19 cellular contexts compared by ENCODE assay signal in genomic region chr6:72999995-73000394, GRCh38.
"Had no signal": no experiment of that assay in that cellular context is flagged by ENCODE, and none has a peak within 500 bp of the region (broad histone marks: within the 10 kb centered on the region; RNA-seq: fewer than 3 reads in every experiment).

No MANE protein-coding gene starts in this region.

- H3K4me3 ChIP-seq: colonic mucosa, gastrocnemius medialis, heart left ventricle, ovary, transverse colon, vagina had no signal

- H3K27me3 ChIP-seq: brain microvascular endothelial cell, colonic mucosa, gastrocnemius medialis, heart left ventricle, ovary, transverse colon, vagina had no signal

- H3K36me3 ChIP-seq: brain microvascular endothelial cell, colonic mucosa, heart left ventricle, ovary, transverse colon, vagina had no signal

- ATAC-seq: activated CD4-positive, CD25-positive, alpha-beta regulatory T cell treated with anti-CD3 and anti-CD28 coated beads, Interleukin-2, amount 50 U/mL, for 24 hours; activated naive CD8-positive, alpha-beta T cell treated with anti-CD3 and anti-CD28 coated beads, Interleukin-2, amount 50 U/mL, for 24 hours; activated T-cell treated with anti-CD3 and anti-CD28 coated beads, Interleukin-2, amount 50 U/mL, for 4 hours; gastrocnemius medialis; heart left ventricle; natural killer cell had no signal

- H3K4me1 ChIP-seq: colonic mucosa, heart left ventricle, transverse colon, vagina had no signal

- H3K27ac ChIP-seq: brain microvascular endothelial cell, colonic mucosa, gastrocnemius medialis, heart left ventricle, ovary, transverse colon, vagina had no signal

- DNase-seq: activated CD4-positive, alpha-beta T cell treated with anti-CD3 and anti-CD28 coated beads, Interleukin-2, amount 50 U/mL, for 1 hour; activated CD8-positive, alpha-beta memory T cell treated with anti-CD3 and anti-CD28 coated beads, Interleukin-2, amount 50 U/mL, for 4 hours; activated naive CD4-positive, alpha-beta T cell treated with anti-CD3 and anti-CD28 coated beads, Interleukin-2, amount 10 ng/mL, durations not matched to agents 7 days and 5 days; activated naive CD8-positive, alpha-beta T cell treated with anti-CD3 and anti-CD28 coated beads, Interleukin-2, amount 50 U/mL, for 24 hours; activated T-cell treated with anti-CD3 and anti-CD28 coated beads, Interleukin-2, amount 50 U/mL, for 4 hours; brain microvascular endothelial cell; colonic mucosa; erythroblast; gastrocnemius medialis; heart left ventricle; immature natural killer cell; natural killer cell; ovary; stimulated activated CD4-positive, alpha-beta T cell treated with anti-CD3 and anti-CD28 coated beads, Interleukin-12 subunit alpha, Interleukin-12 subunit beta, amount 100 ng/mL, for 4 hours; stimulated activated CD4-positive, alpha-beta T cell treated with anti-CD3 and anti-CD28 coated beads, Interleukin-1b, Interleukin-23, amount 100 ng/mL, for 48 hours; stimulated activated naive CD4-positive, alpha-beta T cell treated with Interleukin-2 at 50 U/mL for 16 hours; transverse colon had no signal

- H3K9me3 ChIP-seq: colonic mucosa, gastrocnemius medialis, heart left ventricle, ovary, transverse colon, vagina had no signal
